Comparison of ENCODE assay signal across 8 cellular contexts in genomic region chr6:44219053-44219814, GRCh38. TPM values are rescaled to one million over a fixed set of nuclear protein-coding genes. Genes with fewer than 3 reads are reported as not detected.
DNase-seq lines count a peak whose midpoint lies in the region; ATAC-seq, FAIRE-seq and TF ChIP-seq lines count a peak whose summit lies in the region.

No MANE protein-coding gene starts in this region.

- H3K27me3 Mint-ChIP-seq in activated naive CD4-positive, alpha-beta T cell treated with anti-CD3 and anti-CD28 coated beads, Interleukin-2, amount 50 U/mL, for 24 hours = no peaks in the 10 kb centered on the region

- CTCF ChIA-PET in A549 (lab: Yijun Ruan, JAX) = interaction anchor here (0.6 to 1.3 kb wide), 3 partner anchors 9 to 141 kb away, joined by 3 to 8 read pairs (median 4); no protein-coding TSS in a partner anchor

- no peaks in the 10 kb centered on the region for H3K9me3 Mint-ChIP-seq in activated naive CD4-positive, alpha-beta T cell treated with anti-CD3 and anti-CD28 coated beads, Interleukin-2, amount 50 U/mL, for 24 hours

- peak; percentile 42 for TF ChIP-seq POLR2A in A549 (IDR thresholded peaks at IDR 0.05; ENCODE audit: low read length)

- ATAC-seq in A549 (peak; percentile 61 to 78), HG02571 (IDR thresholded peaks at IDR 0.05; ENCODE audit: unreplicated experiment) (peak; percentile 55)

- peak overlapping the region; percentile 77 to 92 for H3K27ac ChIP-seq in A549
- no peak overlapping the region for H3K27ac ChIP-seq in neutrophil

- H3K4me3 Mint-ChIP-seq in activated naive CD4-positive, alpha-beta T cell treated with anti-CD3 and anti-CD28 coated beads, Interleukin-2, amount 50 U/mL, for 24 hours = peak overlapping the region; percentile 63

- no peaks in the 10 kb centered on the region for H3K36me3 ChIP-seq in GM06990 (ENCODE audit: control insufficient read depth, insufficient read depth, low read length)
- H3K36me3 ChIP-seq in neutrophil = no peaks in the 10 kb centered on the region

- peaks cover 26% of the 10 kb centered on the region for H3K4me1 Mint-ChIP-seq in activated naive CD4-positive, alpha-beta T cell treated with anti-CD3 and anti-CD28 coated beads, Interleukin-2, amount 50 U/mL, for 24 hours

- H3K9me3 ChIP-seq in A549 (no peaks in the 10 kb centered on the region), neutrophil (no peaks in the 10 kb centered on the region)

- TF ChIP-seq RAD21 in A549 (conservative IDR thresholded peaks at IDR 0.05 in 1 of 2, IDR thresholded peaks at IDR 0.05 in 1 of 2) = no peak

- peaks cover 48% of the 10 kb centered on the region for H3K4me1 ChIP-seq in A549
- H3K4me1 ChIP-seq in neutrophil (ENCODE audit: control insufficient read depth in 1 of 2, insufficient read depth in 1 of 2, low read depth in 1 of 2, low read length in 1 of 2) = peaks cover 40 to 44% of the 10 kb centered on the region in 2 experiments

- H3K27me3 ChIP-seq in GM06990 (replicated peaks; ENCODE audit: control insufficient read depth, insufficient read depth, low read length) (no peaks in the 10 kb centered on the region), neutrophil (peaks cover 12% of the 10 kb centered on the region)

- H3K36me3 Mint-ChIP-seq in activated naive CD4-positive, alpha-beta T cell treated with anti-CD3 and anti-CD28 coated beads, Interleukin-2, amount 50 U/mL, for 24 hours = no peaks in the 10 kb centered on the region

- H3K4me3 ChIP-seq in A549 (peak overlapping the region; percentile 51), GM06990 (replicated peaks; ENCODE audit: low read depth, low read length) (peak overlapping the region; percentile 70), neutrophil (ENCODE audit: low read depth in 1 of 2, low read length in 1 of 2) (peak overlapping the region; percentile 52 to 69)

- intact Hi-C loops in head of caudate nucleus (cut with DNase I) = no loop called here

- no peak for TF ChIP-seq EP300 in A549 (IDR thresholded peaks at IDR 0.05)

- peak overlapping the region; percentile 85 for H3K4me2 ChIP-seq in A549

- no peak overlapping the region for H3K27ac Mint-ChIP-seq in activated naive CD4-positive, alpha-beta T cell treated with anti-CD3 and anti-CD28 coated beads, Interleukin-2, amount 50 U/mL, for 24 hours

- WGBS in A549 (ENCODE audit: missing lambda C conversion rate) = 2% methylated on average over 12 of the region's 45 CpGs

- TF ChIP-seq CTCF in A549 (IDR thresholded peaks at IDR 0.05) (no peak), GM06990 (IDR thresholded peaks at IDR 0.05; ENCODE audit: insufficient read depth, low read length, poor library complexity, severe bottlenecking) (no peak), neutrophil (IDR thresholded peaks at IDR 0.05) (no peak)

- no peak for FAIRE-seq in A549 (lab: Jason Lieb, UNC)

- POLR2A ChIA-PET in A549 (lab: Yijun Ruan, JAX) = interaction anchor here (0.9 to 1.4 kb wide), 3 partner anchors 16 to 92 kb away, joined by 4 to 10 read pairs (median 5); partner anchors contain the start of genes HSP90AB1, MRPL14 and TMEM63B

- peak; percentile 40 to 57 for DNase-seq in A549 (ENCODE audit: low read depth in 1 of 2, low spot score in 1 of 2)
- DNase-seq in GM06990 (ENCODE audit: extremely low read depth, insufficient read length) = peak; percentile 86
- DNase-seq in NCI-H1930 (lab: John Stamatoyannopoulos, UW) = peak; percentile 65 to 76
- peak in 39 of 42 donors; percentile 27 to 79 (median 63) for DNase-seq in head of caudate nucleus
- DNase-seq in NK-92 treated with Interleukin-12 subunit alpha and Interleukin-12 subunit beta, amount 100 ng/mL, for 24 hours (lab: John Stamatoyannopoulos, UW) = no peak

TF ChIP-seq in A549, 52 proteins besides CTCF, POLR2A, EP300 and RAD21:
- TF ChIP-seq E2F6 (IDR thresholded peaks at IDR 0.05; ENCODE audit: borderline replicate concordance, low read depth) (peak; percentile 41; the same call in 1 of the 2 replicates), MAX (IDR thresholded peaks at IDR 0.05) (peak; percentile 47; the same call in 1 of the 2 replicates), BCL3 (IDR thresholded peaks at IDR 0.05) (0 out of 3 replicates have a peak, but pooled peaks have one; percentile 42), MAZ (IDR thresholded peaks at IDR 0.05; ENCODE audit: borderline replicate concordance, low read depth, low read length) (no peak)

RNA-seq across cellular contexts. Expression of gene MYMX, which starts 2.5 kb away (rescaled TPM):
- polyA plus RNA-seq in A549 (2011; rRNA removed) = not detected in 2 replicates
- polyA plus RNA-seq in A549 (2012; cell fraction: cytosol; rRNA removed) = 0.11 and 0.12 TPM in 2 replicates
- polyA plus RNA-seq in A549 (2012; cell fraction: nucleus; rRNA removed) = 0.24 TPM in 1 of 2 replicates, not detected in the other
- polyA plus RNA-seq in A549 (2017; fragmentation: RNase III; extraction: RNeasy Plus Mini Kit Qiagen cat#74134 plus additional on column Dnase treatment) = not detected in 3 replicates
- polyA minus RNA-seq in A549 (2011; rRNA and poly(A)+ RNA removed) = not detected in 2 replicates

RNA-seq across cellular contexts. Expression of gene SLC29A1, which starts 4.2 kb away (rescaled TPM):
- polyA plus RNA-seq in A549 (2011; rRNA removed) (72.3 and 80.0 TPM in 2 replicates), A549 (2017; fragmentation: RNase III; extraction: RNeasy Plus Mini Kit Qiagen cat#74134 plus additional on column Dnase treatment) (45.6 to 49.1 TPM (median 47.1 TPM) in 3 replicates)
- 112 and 143 TPM in 2 replicates for polyA plus RNA-seq in A549 (2012; cell fraction: cytosol; rRNA removed)
- polyA plus RNA-seq in A549 (2012; cell fraction: nucleus; rRNA removed) = 227 and 245 TPM in 2 replicates
- polyA minus RNA-seq in A549 (2011; rRNA and poly(A)+ RNA removed) = 114 and 138 TPM in 2 replicates

RNA-seq across cellular contexts. Expression of gene HSP90AB1, which starts 27.7 kb away (rescaled TPM):
- 1,080 and 1,155 TPM in 2 replicates for polyA plus RNA-seq in A549 (2011; rRNA removed)
- 735 and 808 TPM in 2 replicates for polyA plus RNA-seq in A549 (2012; cell fraction: cytosol; rRNA removed)
- polyA plus RNA-seq in A549 (2012; cell fraction: nucleus; rRNA removed) = 712 and 1,059 TPM in 2 replicates
- polyA plus RNA-seq in A549 (2017; fragmentation: RNase III; extraction: RNeasy Plus Mini Kit Qiagen cat#74134 plus additional on column Dnase treatment) = 1,076 to 1,211 TPM (median 1,136 TPM) in 3 replicates
- 601 and 692 TPM in 2 replicates for polyA minus RNA-seq in A549 (2011; rRNA and poly(A)+ RNA removed)

RNA-seq across cellular contexts. Expression of gene SLC35B2, which starts 38.1 kb away (rescaled TPM):
- polyA plus RNA-seq in A549 (2011; rRNA removed) = 44.5 and 61.4 TPM in 2 replicates
- 56.6 and 84.2 TPM in 2 replicates for polyA plus RNA-seq in A549 (2012; cell fraction: cytosol; rRNA removed)
- polyA plus RNA-seq in A549 (2012; cell fraction: nucleus; rRNA removed) = 60.0 and 63.0 TPM in 2 replicates
- polyA plus RNA-seq in A549 (2017; fragmentation: RNase III; extraction: RNeasy Plus Mini Kit Qiagen cat#74134 plus additional on column Dnase treatment) = 38.7 to 45.6 TPM (median 45.5 TPM) in 3 replicates
- 44.0 and 52.2 TPM in 2 replicates for polyA minus RNA-seq in A549 (2011; rRNA and poly(A)+ RNA removed)

RNA-seq across cellular contexts. Expression of gene NFKBIE, which starts 46.1 kb away (rescaled TPM):
- polyA plus RNA-seq in A549 (2011; rRNA removed) (6.2 and 6.3 TPM in 2 replicates), A549 (2017; fragmentation: RNase III; extraction: RNeasy Plus Mini Kit Qiagen cat#74134 plus additional on column Dnase treatment) (5.6 to 9.1 TPM (median 6.0 TPM) in 3 replicates)
- 8.2 and 10.8 TPM in 2 replicates for polyA plus RNA-seq in A549 (2012; cell fraction: cytosol; rRNA removed)
- polyA plus RNA-seq in A549 (2012; cell fraction: nucleus; rRNA removed) = 13.6 and 19.5 TPM in 2 replicates
- 2.8 and 4.1 TPM in 2 replicates for polyA minus RNA-seq in A549 (2011; rRNA and poly(A)+ RNA removed)
